ENCODE assay signal across 19 cellular contexts in the genomic region with DNA sequence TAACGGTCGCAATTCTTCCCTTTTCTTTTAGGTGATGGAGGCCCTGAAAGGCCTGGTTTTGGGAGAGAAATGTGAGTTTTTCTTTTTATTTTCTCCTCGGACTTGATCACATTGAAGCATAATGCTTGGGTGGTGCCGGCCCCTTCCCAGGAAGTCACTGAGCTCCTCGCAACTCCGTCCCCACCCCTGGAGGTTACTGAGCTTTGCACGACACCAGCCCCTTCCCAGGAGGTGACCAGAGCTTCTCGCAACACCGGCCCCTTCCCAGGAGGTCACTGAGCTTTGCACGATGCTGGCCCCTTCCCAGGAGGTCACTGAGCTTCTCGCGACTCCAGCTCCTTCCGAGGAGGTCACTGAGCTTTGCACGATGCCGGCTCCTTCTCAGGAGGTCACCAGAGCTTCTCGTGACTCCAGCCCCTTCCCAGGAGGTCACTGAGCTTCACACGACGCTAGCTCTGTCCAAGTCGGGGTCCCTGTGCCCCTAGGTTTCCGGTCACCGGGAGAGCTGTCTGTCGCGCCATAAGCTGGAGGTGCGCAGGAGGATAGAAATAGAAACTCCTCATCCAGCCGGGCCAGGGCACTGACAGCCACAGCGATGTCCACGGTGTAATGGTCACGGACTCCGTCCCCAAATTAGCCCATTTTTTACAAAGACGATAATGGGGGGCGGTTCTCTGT.
"Had no signal": no experiment of that assay in that cellular context is flagged by ENCODE, and none has a peak within 500 bp of the region (broad histone marks: within the 10 kb centered on the region; RNA-seq: fewer than 3 reads in every experiment).

No MANE protein-coding gene starts in this region.

- DNase-seq: colonic mucosa; effector CD8-positive, alpha-beta T cell; heart left ventricle; hippocampal formation; kidney glomerular epithelial cell; mesendoderm; naive thymus-derived CD4-positive, alpha-beta T cell; right lobe of liver; stimulated activated CD4-positive, alpha-beta T cell treated with anti-CD3 and anti-CD28 coated beads, Interleukin-15, amount 100 ng/mL, for 24 hours; stimulated activated CD4-positive, alpha-beta T cell treated with anti-CD3 and anti-CD28 coated beads, Interleukin-1b, Interleukin-23, amount 100 ng/mL, for 48 hours; stimulated activated CD4-positive, alpha-beta T cell treated with anti-CD3 and anti-CD28 coated beads, Interleukin-4, amount 100 ng/mL, for 24 hours; stomach; substantia nigra; thyroid gland; upper lobe of left lung; uterus had no signal

- H3K4me1 Mint-ChIP-seq: stimulated activated memory B cell treated with anti-CD40 and anti-IgM and Interleukin-4, amounts not matched to agents 10 μg/mL and 1 μg/mL and 100 μg/mL, for 72 hours had no signal

- H3K36me3 ChIP-seq: colonic mucosa, heart left ventricle, ovary, right lobe of liver, spleen, stomach, thyroid gland, upper lobe of left lung, uterus had no signal

- H3K27ac ChIP-seq: colonic mucosa, heart left ventricle, ovary, right lobe of liver, spleen, stomach, thyroid gland, upper lobe of left lung, uterus had no signal

- H3K36me3 Mint-ChIP-seq: naive thymus-derived CD4-positive, alpha-beta T cell; stimulated activated memory B cell treated with anti-CD40 and anti-IgM and Interleukin-4, amounts not matched to agents 10 μg/mL and 1 μg/mL and 100 μg/mL, for 72 hours had no signal

- H3K4me1 ChIP-seq: colonic mucosa, heart left ventricle, right lobe of liver, spleen, stomach, thyroid gland, upper lobe of left lung, uterus had no signal

- H3K27me3 ChIP-seq: colonic mucosa, ovary, right lobe of liver, thyroid gland, upper lobe of left lung, uterus had no signal

- H3K4me3 ChIP-seq: colonic mucosa, heart left ventricle, ovary, right lobe of liver, spleen, stomach, thyroid gland, upper lobe of left lung, uterus had no signal

- ATAC-seq: heart left ventricle; naive thymus-derived CD4-positive, alpha-beta T cell; right lobe of liver; stimulated activated memory B cell treated with anti-CD40 and anti-IgM and Interleukin-4, amounts not matched to agents 10 μg/mL and 1 μg/mL and 100 μg/mL, for 72 hours had no signal

- H3K4me3 Mint-ChIP-seq: naive thymus-derived CD4-positive, alpha-beta T cell; stimulated activated memory B cell treated with anti-CD40 and anti-IgM and Interleukin-4, amounts not matched to agents 10 μg/mL and 1 μg/mL and 100 μg/mL, for 72 hours had no signal

- H3K9me3 ChIP-seq: colonic mucosa, heart left ventricle, ovary, right lobe of liver, spleen, thyroid gland, upper lobe of left lung, uterus had no signal

- H3K27ac Mint-ChIP-seq: naive thymus-derived CD4-positive, alpha-beta T cell; stimulated activated memory B cell treated with anti-CD40 and anti-IgM and Interleukin-4, amounts not matched to agents 10 μg/mL and 1 μg/mL and 100 μg/mL, for 72 hours had no signal
